10 cellular contexts compared by ENCODE assay signal in the genomic region with DNA sequence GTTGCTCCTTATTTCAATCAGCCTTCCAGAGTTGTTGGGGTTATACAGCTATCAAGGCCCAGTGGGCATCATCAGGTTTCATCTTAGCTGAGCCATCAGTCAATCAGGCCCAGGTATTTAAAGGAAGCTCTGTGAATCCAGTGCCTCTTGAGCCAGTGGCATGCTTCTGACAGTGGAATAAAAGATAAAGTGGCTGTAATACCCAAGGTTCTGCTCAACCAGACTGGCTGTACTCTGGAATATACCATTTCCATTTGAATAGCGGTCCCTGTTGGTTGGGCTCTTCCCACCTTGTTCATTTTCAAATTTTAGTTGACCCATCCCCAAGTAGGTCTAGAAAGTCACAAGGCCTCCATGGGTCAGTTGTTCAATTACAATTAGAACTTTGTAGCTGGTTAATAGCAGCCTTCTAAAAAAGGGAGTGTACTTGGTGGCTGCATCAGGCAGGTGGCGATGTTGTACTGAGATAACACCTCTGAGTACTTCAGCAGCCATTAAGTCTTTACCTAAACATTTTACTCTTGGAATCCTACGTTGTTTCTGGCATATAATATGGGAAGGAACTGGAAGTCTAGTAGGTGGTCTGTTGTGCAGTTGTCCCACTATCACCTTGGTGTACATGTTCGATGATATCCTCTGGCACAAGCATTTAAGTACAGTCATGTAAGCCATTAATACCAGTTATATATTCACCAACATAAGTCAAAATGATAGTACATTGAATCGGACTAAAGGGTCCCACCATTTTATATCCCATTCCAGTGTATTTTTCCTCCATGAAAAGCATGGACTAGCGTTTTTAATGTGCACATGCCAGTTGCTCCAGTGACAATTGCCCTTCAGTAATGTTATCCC.
DNase-seq lines count a peak whose midpoint lies in the region; ATAC-seq and TF ChIP-seq lines count a peak whose summit lies in the region.
"Had no signal": no experiment of that assay in that cellular context is flagged by ENCODE, and none has a peak within 500 bp of the region (broad histone marks: within the 10 kb centered on the region; RNA-seq: fewer than 3 reads in every experiment).

No MANE protein-coding gene starts in this region.

- H3K36me3 ChIP-seq in Karpas-422 (ENCODE audit: insufficient read depth, low read length) (no peaks in the 10 kb centered on the region), kidney epithelial cell (ENCODE audit: control insufficient read depth, insufficient read depth, low read length) (no peaks in the 10 kb centered on the region)
- H3K36me3 ChIP-seq: BLaER1 had no signal

- no peak overlapping the region for H3K4me3 ChIP-seq in Karpas-422 (ENCODE audit: low read length)
- H3K4me3 ChIP-seq in kidney epithelial cell (ENCODE audit: low read depth, low read length): no peak overlapping the region
- H3K4me3 ChIP-seq: BLaER1 had no signal

- H3K9me2 ChIP-seq in Karpas-422 (replicated peaks; ENCODE audit: insufficient read depth, low read length): no peaks in the 10 kb centered on the region

- peaks cover 19% of the 10 kb centered on the region for H3K36me3 Mint-ChIP-seq in brain
- no peaks in the 10 kb centered on the region for H3K36me3 Mint-ChIP-seq in stimulated activated effector memory CD8-positive, alpha-beta T cell treated with anti-CD3 and anti-CD28 coated beads, Interleukin-12 subunit alpha, Interleukin-12 subunit beta, amount 100 ng/mL, for 72 hours

- no peaks in the 10 kb centered on the region for H3K4me1 Mint-ChIP-seq in brain
- no peaks in the 10 kb centered on the region for H3K4me1 Mint-ChIP-seq in stimulated activated effector memory CD8-positive, alpha-beta T cell treated with anti-CD3 and anti-CD28 coated beads, Interleukin-12 subunit alpha, Interleukin-12 subunit beta, amount 100 ng/mL, for 72 hours

- H3K4me2 ChIP-seq in Karpas-422 (ENCODE audit: low read depth, low read length, poor library complexity, severe bottlenecking): no peak overlapping the region
- H3K4me2 ChIP-seq: BLaER1 had no signal

- ATAC-seq in stimulated activated effector memory CD8-positive, alpha-beta T cell treated with anti-CD3 and anti-CD28 coated beads, Interleukin-12 subunit alpha, Interleukin-12 subunit beta, amount 100 ng/mL, for 72 hours: peak; percentile 64
- ATAC-seq in GM21825 (IDR thresholded peaks at IDR 0.05; ENCODE audit: unreplicated experiment): no peak

- H3K79me2 ChIP-seq in Karpas-422 (ENCODE audit: low read length): no peaks in the 10 kb centered on the region

- H3K9ac ChIP-seq in Karpas-422 (ENCODE audit: low read length): no peak overlapping the region
- H3K9ac ChIP-seq: BLaER1 had no signal

- no peak overlapping the region for H3K27ac Mint-ChIP-seq in brain
- no peak overlapping the region for H3K27ac Mint-ChIP-seq in stimulated activated effector memory CD8-positive, alpha-beta T cell treated with anti-CD3 and anti-CD28 coated beads, Interleukin-12 subunit alpha, Interleukin-12 subunit beta, amount 100 ng/mL, for 72 hours
- H3K27ac Mint-ChIP-seq: dendritic cell treated with granulocyte-macrophage colony-stimulating factor and Interleukin-4, amounts not matched to agents 40 ng/mL and 50 ng/mL, for 4 days had no signal

- TF ChIP-seq CTCF in brain (conservative IDR thresholded peaks at IDR 0.05) (peak; percentile 64 to 79), kidney epithelial cell (IDR thresholded peaks at IDR 0.05; ENCODE audit: insufficient read depth, low read length, poor library complexity, severe bottlenecking) (peak; percentile 66)

- no peak overlapping the region for H2AFZ ChIP-seq in Karpas-422 (ENCODE audit: low read length)

- peaks cover 7 to 28% (median 23%) of the 10 kb centered on the region in 5 experiments for H3K9me3 Mint-ChIP-seq in brain
- H3K9me3 Mint-ChIP-seq in stimulated activated effector memory CD8-positive, alpha-beta T cell treated with anti-CD3 and anti-CD28 coated beads, Interleukin-12 subunit alpha, Interleukin-12 subunit beta, amount 100 ng/mL, for 72 hours: no peaks in the 10 kb centered on the region

- H4K20me1 ChIP-seq in Karpas-422 (ENCODE audit: insufficient read depth, low read depth, low read length): no peaks in the 10 kb centered on the region
- H4K20me1 ChIP-seq: BLaER1 had no signal

- H3K27ac ChIP-seq in Karpas-422 (ENCODE audit: low read length): no peak overlapping the region
- H3K27ac ChIP-seq: BLaER1 had no signal

- no peaks in the 10 kb centered on the region for H3K27me3 Mint-ChIP-seq in brain
- H3K27me3 Mint-ChIP-seq: dendritic cell treated with granulocyte-macrophage colony-stimulating factor and Interleukin-4, amounts not matched to agents 40 ng/mL and 50 ng/mL, for 4 days had no signal

- H3K4me3 Mint-ChIP-seq in brain: no peak overlapping the region
- no peak overlapping the region for H3K4me3 Mint-ChIP-seq in stimulated activated effector memory CD8-positive, alpha-beta T cell treated with anti-CD3 and anti-CD28 coated beads, Interleukin-12 subunit alpha, Interleukin-12 subunit beta, amount 100 ng/mL, for 72 hours
- H3K4me3 Mint-ChIP-seq: dendritic cell treated with granulocyte-macrophage colony-stimulating factor and Interleukin-4, amounts not matched to agents 40 ng/mL and 50 ng/mL, for 4 days had no signal

- H3K27me3 ChIP-seq in Karpas-422 (ENCODE audit: low read length): no peaks in the 10 kb centered on the region
- H3K27me3 ChIP-seq in kidney epithelial cell (ENCODE audit: control insufficient read depth, insufficient read depth, low read length): no peaks in the 10 kb centered on the region
- H3K27me3 ChIP-seq: BLaER1 had no signal

- no peaks in the 10 kb centered on the region for H3K9me3 ChIP-seq in Karpas-422 (ENCODE audit: low read length)

- no peaks in the 10 kb centered on the region for H3K4me1 ChIP-seq in Karpas-422 (ENCODE audit: low read length)

- DNase-seq in NCI-H1092 treated with DMSO at 0.1 percent for 48 hours (lab: John Stamatoyannopoulos, UW) (peak; percentile 20), NCI-H1092 (lab: John Stamatoyannopoulos, UW) (no peak), Karpas-422 (peak; percentile 74), RPMI8226 (peak; percentile 47), kidney epithelial cell (ENCODE audit: low read depth) (peak; percentile 16)
- peak; percentile 4 to 52 for DNase-seq in stimulated activated effector memory CD8-positive, alpha-beta T cell treated with anti-CD3 and anti-CD28 coated beads, Interleukin-12 subunit alpha, Interleukin-12 subunit beta, amount 100 ng/mL, for 72 hours (ENCODE audit: low spot score in 2 of 2)
